ENCODE assay signal across 8 cellular contexts in genomic region chr2:197198890-197199289, GRCh38.
DNase-seq lines count a peak whose midpoint lies in the region; ATAC-seq and TF ChIP-seq lines count a peak whose summit lies in the region.

No MANE protein-coding gene starts in this region.

- no peaks in the 10 kb centered on the region for H3K27me3 Mint-ChIP-seq in activated T-cell treated with anti-CD3 and anti-CD28 coated beads, Interleukin-2, amount 50 U/mL, for 4 hours (ENCODE audit: low read depth)

- H3K4me1 Mint-ChIP-seq in activated T-cell treated with anti-CD3 and anti-CD28 coated beads, Interleukin-2, amount 50 U/mL, for 4 hours (ENCODE audit: low read depth): peaks cover 89% of the 10 kb centered on the region

- TF ChIP-seq CTCF in GM12875 (IDR thresholded peaks at IDR 0.05; ENCODE audit: borderline replicate concordance, insufficient read depth, low read depth, low read length): no peak

- peak overlapping the region; percentile 42 for H3K4me3 ChIP-seq in GM12875 (ENCODE audit: low read depth, low read length)

- peak overlapping the region; percentile 88 for H3K4me3 Mint-ChIP-seq in activated T-cell treated with anti-CD3 and anti-CD28 coated beads, Interleukin-2, amount 50 U/mL, for 4 hours

- no peaks in the 10 kb centered on the region for H3K9me3 Mint-ChIP-seq in activated T-cell treated with anti-CD3 and anti-CD28 coated beads, Interleukin-2, amount 50 U/mL, for 4 hours

- H3K36me3 Mint-ChIP-seq in activated T-cell treated with anti-CD3 and anti-CD28 coated beads, Interleukin-2, amount 50 U/mL, for 4 hours (ENCODE audit: insufficient read depth): peaks cover 18% of the 10 kb centered on the region

- ATAC-seq in HG02588 (IDR thresholded peaks at IDR 0.05; ENCODE audit: unreplicated experiment): peak; percentile 98
- peak; percentile 96 to 97 for ATAC-seq in activated T-cell treated with anti-CD3 and anti-CD28 coated beads, Interleukin-2, amount 50 U/mL, for 4 hours

- DNase-seq in NOMO-1 (lab: John Stamatoyannopoulos, UW; ENCODE audit: unreplicated experiment in 2 of 2) (peak; percentile 87 to 96), hippocampal formation (lab: John Stamatoyannopoulos, UW) (peak; percentile 34 to 49), DMS53 treated with DMSO at 0.1 percent for 48 hours (lab: John Stamatoyannopoulos, UW; ENCODE audit: unreplicated experiment) (no peak), NCI-H510A (lab: John Stamatoyannopoulos, UW) (no peak)
- peak; percentile 76 for DNase-seq in activated T-cell treated with anti-CD3 and anti-CD28 coated beads, Interleukin-2, amount 50 U/mL, for 4 hours
- peak; percentile 54 to 73 for DNase-seq in stimulated activated CD8-positive, alpha-beta memory T cell treated with anti-CD3 and anti-CD28 coated beads, Interleukin-2, amount 100 ng/mL, for 48 hours (ENCODE audit: low read depth in 2 of 2)

Comparison
In these comparisons a context has a peak if more than half of its experiments do, and no peak if none do; other contexts are left out.
1. DNase-seq: peak in NOMO-1 (2 of 2), activated T-cell treated with anti-CD3 and anti-CD28 coated beads, Interleukin-2, amount 50 U/mL, for 4 hours (single experiment), hippocampal formation (2 of 2) and stimulated activated CD8-positive, alpha-beta memory T cell treated with anti-CD3 and anti-CD28 coated beads, Interleukin-2, amount 100 ng/mL, for 48 hours (2 of 2); none in DMS53 treated with DMSO at 0.1 percent for 48 hours (single experiment) and NCI-H510A (single experiment).